9 cellular contexts compared by ENCODE assay signal in the genomic region with DNA sequence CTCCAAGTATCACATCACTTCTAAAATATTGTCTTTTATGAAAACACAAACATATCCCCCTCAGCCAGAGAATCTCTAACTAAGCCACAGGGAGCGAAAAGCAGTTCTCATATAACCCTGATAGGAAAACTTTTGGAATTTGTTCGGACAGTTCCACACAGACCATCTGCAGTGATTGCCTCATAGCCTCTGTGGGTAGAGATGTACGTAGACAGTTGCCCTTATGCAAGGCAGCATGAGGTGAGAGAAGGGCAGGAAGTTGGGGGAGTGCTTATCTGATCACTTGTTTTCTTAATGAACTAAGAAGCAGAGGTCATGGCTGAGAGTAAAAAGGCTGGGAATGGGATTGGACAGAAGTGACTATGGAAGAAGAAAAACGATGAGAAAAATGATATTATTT. TPM values are rescaled to one million over a fixed set of nuclear protein-coding genes. Genes with fewer than 3 reads are reported as not detected.
A peak's percentile ranks its signal among the peaks of the same experiment; 100 is the strongest.
DNase-seq lines count a peak whose midpoint lies in the region; ATAC-seq lines count a peak whose summit lies in the region.
"Had no signal": no experiment of that assay in that cellular context is flagged by ENCODE, and none has a peak within 500 bp of the region (broad histone marks: within the 10 kb centered on the region; RNA-seq: fewer than 3 reads in every experiment).

No MANE protein-coding gene starts in this region.

- no peaks in the 10 kb centered on the region for H3K27me3 Mint-ChIP-seq in stimulated activated naive CD8-positive, alpha-beta T cell treated with anti-CD3 and anti-CD28 coated beads, Interleukin-15, amount 100 ng/mL, for 72 hours

- H3K4me1 Mint-ChIP-seq in stimulated activated naive CD8-positive, alpha-beta T cell treated with anti-CD3 and anti-CD28 coated beads, Interleukin-15, amount 100 ng/mL, for 72 hours = peaks cover 28% of the 10 kb centered on the region

- ATAC-seq in left cardiac atrium = peak; percentile 90 to 94
- peak; percentile 90 for ATAC-seq in stimulated activated naive CD8-positive, alpha-beta T cell treated with anti-CD3 and anti-CD28 coated beads, Interleukin-15, amount 100 ng/mL, for 72 hours

- peak; percentile 4 for DNase-seq in activated naive CD4-positive, alpha-beta T cell treated with Interleukin-2 at 50 U/mL for 16 hours
- DNase-seq in activated naive CD4-positive, alpha-beta T cell (lab: John Stamatoyannopoulos, UW) = no peak
- peak; percentile 30 for DNase-seq in activated CD4-positive, alpha-beta T cell treated with anti-CD3 and anti-CD28 coated beads for 48 hours
- DNase-seq in left cardiac atrium (peak; percentile 32), cerebellar cortex (ENCODE audit: low spot score) (no peak), hepatic stellate cell (ENCODE audit: low spot score) (no peak), globus pallidus (ENCODE audit: low spot score) (no peak)
- DNase-seq in stimulated activated naive CD8-positive, alpha-beta T cell treated with anti-CD3 and anti-CD28 coated beads, Interleukin-15, amount 100 ng/mL, for 72 hours = no peak
- DNase-seq: NCI-H2081 had no signal

- intact Hi-C loops in left cardiac atrium (cut with DNase I) = no loop called here

- H3K27ac Mint-ChIP-seq in stimulated activated naive CD8-positive, alpha-beta T cell treated with anti-CD3 and anti-CD28 coated beads, Interleukin-15, amount 100 ng/mL, for 72 hours = peak overlapping the region; percentile 94 to 98

- H3K9me3 Mint-ChIP-seq in stimulated activated naive CD8-positive, alpha-beta T cell treated with anti-CD3 and anti-CD28 coated beads, Interleukin-15, amount 100 ng/mL, for 72 hours = no peaks in the 10 kb centered on the region

- H3K4me3 Mint-ChIP-seq in stimulated activated naive CD8-positive, alpha-beta T cell treated with anti-CD3 and anti-CD28 coated beads, Interleukin-15, amount 100 ng/mL, for 72 hours = peak overlapping the region; percentile 44 to 72

RNA-seq across cellular contexts. Expression of gene SLC23A2, which starts 39.6 kb away (rescaled TPM):
- total RNA-seq in left cardiac atrium = 10 to 100 TPM; 10.8 to 12.8 TPM

Comparison
In these comparisons a context has a peak if more than half of its experiments do, and no peak if none do; other contexts are left out.
1. DNase-seq: peak in activated naive CD4-positive, alpha-beta T cell treated with Interleukin-2 at 50 U/mL for 16 hours (single experiment), activated CD4-positive, alpha-beta T cell treated with anti-CD3 and anti-CD28 coated beads for 48 hours (single experiment) and left cardiac atrium (single experiment); none in activated naive CD4-positive, alpha-beta T cell (0 of 4), stimulated activated naive CD8-positive, alpha-beta T cell treated with anti-CD3 and anti-CD28 coated beads, Interleukin-15, amount 100 ng/mL, for 72 hours (0 of 2), cerebellar cortex (single experiment), hepatic stellate cell (single experiment) and globus pallidus (single experiment).